Comparison of ENCODE assay signal across 9 cellular contexts in genomic region chr3:29171583-29171990, GRCh38.
A peak's percentile ranks its signal among the peaks of the same experiment; 100 is the strongest.
DNase-seq lines count a peak whose midpoint lies in the region; ATAC-seq and TF ChIP-seq lines count a peak whose summit lies in the region.
"Had no signal": no experiment of that assay in that cellular context is flagged by ENCODE, and none has a peak within 500 bp of the region (broad histone marks: within the 10 kb centered on the region; RNA-seq: fewer than 3 reads in every experiment).

No MANE protein-coding gene starts in this region.

- H3K9ac ChIP-seq in SK-N-SH: peak overlapping the region; percentile 40; the same call in 1 of the 2 replicates
- H3K9ac ChIP-seq in subcutaneous abdominal adipose tissue (ENCODE audit: low read length in 5 of 5): no peak overlapping the region
- H3K9ac ChIP-seq: KMS-11 had no signal

- H3K79me2 ChIP-seq in SK-N-SH (ENCODE audit: insufficient read depth): no peaks in the 10 kb centered on the region

- no peaks in the 10 kb centered on the region for H3K27me3 ChIP-seq in SK-N-SH (ENCODE audit: insufficient read depth)
- H3K27me3 ChIP-seq in subcutaneous abdominal adipose tissue (ENCODE audit: control insufficient read depth in 5 of 5, insufficient read depth in 4 of 5, low read length in 5 of 5): no peaks in the 10 kb centered on the region

- no peaks in the 10 kb centered on the region for H3K36me3 ChIP-seq in SK-N-SH (replicated peaks in 1 of 2; ENCODE audit: control insufficient read depth in 1 of 2, insufficient read depth in 2 of 2, low read length in 1 of 2)
- no peaks in the 10 kb centered on the region for H3K36me3 ChIP-seq in subcutaneous abdominal adipose tissue (ENCODE audit: control insufficient read depth in 5 of 5, insufficient read depth in 5 of 5, low read length in 5 of 5)

- intact Hi-C loops in left cardiac atrium (cut with DNase I): no loop called here

- no peaks in the 10 kb centered on the region for H4K20me1 ChIP-seq in SK-N-SH (ENCODE audit: insufficient read depth)

- H3K27ac ChIP-seq in SK-N-SH (ENCODE audit: low read depth in 2 of 2, low read length in 1 of 2): peak overlapping the region; percentile 56 to 81; a peak in 3 of 4 replicates
- peak overlapping the region; percentile 51 for H3K27ac ChIP-seq in subcutaneous abdominal adipose tissue (ENCODE audit: low read depth, low read length)
- H3K27ac ChIP-seq: KMS-11 had no signal

- WGBS in SK-N-SH (ENCODE audit: low lambda C conversion rate): 80% methylated on average over 4 of the region's 4 CpGs

- CTCF ChIA-PET in SK-N-SH (lab: Yijun Ruan, JAX): no interaction called here

- TF ChIP-seq RAD21 in SK-N-SH (IDR thresholded peaks at IDR 0.05; ENCODE audit: low read length): no peak

- no peak for TF ChIP-seq EP300 in SK-N-SH (IDR thresholded peaks at IDR 0.05; ENCODE audit: borderline replicate concordance in 1 of 2, low read depth in 1 of 2, low read length in 1 of 2)

- POLR2A ChIA-PET in SK-N-SH (lab: Yijun Ruan, JAX): no interaction called here

- peak overlapping the region; percentile 77; the same call in 1 of the 2 replicates for H2AFZ ChIP-seq in SK-N-SH (ENCODE audit: low read depth)

- H3K9me3 ChIP-seq in SK-N-SH: no peaks in the 10 kb centered on the region
- H3K9me3 ChIP-seq in subcutaneous abdominal adipose tissue (ENCODE audit: control insufficient read depth in 5 of 5, low read length in 5 of 5): no peaks in the 10 kb centered on the region

- no peak for TF ChIP-seq CTCF in SK-N-SH (IDR thresholded peaks at IDR 0.05)

- H3K4me2 ChIP-seq in SK-N-SH: peak overlapping the region; percentile 11; the same call in 1 of the 2 replicates
- H3K4me2 ChIP-seq: KMS-11 had no signal

- DNase-seq in activated gamma-delta T cell treated with Interleukin-2 at 50 U/mL for 16 hours (peak; percentile 3), activated gamma-delta T cell (lab: John Stamatoyannopoulos, UW) (no peak), SK-N-SH (no peak), left cardiac atrium (no peak), HuH-7 (ENCODE audit: low spot score) (no peak)

- H3K4me3 ChIP-seq in SK-N-SH (ENCODE audit: low read depth in 2 of 2, low read length in 1 of 2) (no peak overlapping the region), subcutaneous abdominal adipose tissue (ENCODE audit: low read depth in 1 of 5, low read length in 5 of 5) (no peak overlapping the region)

- H3K4me1 ChIP-seq in SK-N-SH (ENCODE audit: control insufficient read depth in 1 of 2, insufficient read depth in 2 of 2, low read depth in 1 of 2, low read length in 1 of 2) (peaks cover 10 to 13% of the 10 kb centered on the region in 2 experiments), subcutaneous abdominal adipose tissue (ENCODE audit: control insufficient read depth in 5 of 5, insufficient read depth in 5 of 5, low read length in 5 of 5) (peaks cover 0 to 28% (median 12%) of the 10 kb centered on the region in 5 donors)

- H3F3A ChIP-seq in SK-N-SH (replicated peaks; ENCODE audit: insufficient read depth): peaks cover 17% of the 10 kb centered on the region

- H3K9me2 ChIP-seq in SK-N-SH: no peaks in the 10 kb centered on the region

- peak; percentile 27 to 48 for ATAC-seq in left cardiac atrium
- ATAC-seq in HG02798 (IDR thresholded peaks at IDR 0.05; ENCODE audit: poor library complexity, unreplicated experiment): no peak
- no peak for ATAC-seq in HG03520 (IDR thresholded peaks at IDR 0.05; ENCODE audit: unreplicated experiment)

TF ChIP-seq in SK-N-SH, 30 proteins besides CTCF, POLR2A, EP300 and RAD21:
- TF ChIP-seq NRF1 (IDR thresholded peaks at IDR 0.05; ENCODE audit: low read depth, low read length): no peak
- no peak for TF ChIP-seq MEF2A (IDR thresholded peaks at IDR 0.05; ENCODE audit: borderline replicate concordance, low read depth)
- no peak for TF ChIP-seq USF1 (IDR thresholded peaks at IDR 0.05; ENCODE audit: borderline replicate concordance, low read depth)
- no peak for TF ChIP-seq SMC3 (IDR thresholded peaks at IDR 0.05; ENCODE audit: low read depth, low read length)
- TF ChIP-seq USF2 (IDR thresholded peaks at IDR 0.05; ENCODE audit: borderline replicate concordance, low read depth, low read length): no peak
- no peak for TF ChIP-seq FOXJ3 (CRISPR knock-in tag; IDR thresholded peaks at IDR 0.05)

Comparison
In these comparisons a context has a peak if more than half of its experiments do, and no peak if none do; other contexts are left out.
1. ATAC-seq: peak in left cardiac atrium (2 of 2); none in HG02798 (single experiment) and HG03520 (single experiment).